In genomic region chr1:39226836-39227235, GRCh38 we compare ENCODE assay signal across 27 cellular contexts.
"Had no signal": no experiment of that assay in that cellular context is flagged by ENCODE, and none has a peak within 500 bp of the region (broad histone marks: within the 10 kb centered on the region; RNA-seq: fewer than 3 reads in every experiment).

No MANE protein-coding gene starts in this region.

- H3K36me3 ChIP-seq: breast epithelium, thoracic aorta, vagina had no signal

- H3K27me3 Mint-ChIP-seq: activated CD4-positive, alpha-beta memory T cell treated with anti-CD3 and anti-CD28 coated beads for 36 hours; activated CD4-positive, alpha-beta T cell treated with anti-CD3 and anti-CD28 coated beads, Interleukin-2, amount 10 ng/mL, durations not matched to agents 24 days and 14 days; activated naive CD4-positive, alpha-beta T cell treated with anti-CD3 and anti-CD28 coated beads, Interleukin-2, amount 10 ng/mL, durations not matched to agents 7 days and 5 days; memory B cell; stimulated activated naive CD8-positive, alpha-beta T cell treated with anti-CD3 and anti-CD28 coated beads, Interleukin-15, Interleukin-2, amounts not matched to agents 100 ng/mL and 50 ng/mL, for 24 hours had no signal

- H3K4me3 ChIP-seq: breast epithelium, thoracic aorta, upper lobe of left lung, vagina had no signal

- DNase-seq: activated CD4-positive, alpha-beta memory T cell treated with anti-CD3 and anti-CD28 coated beads for 36 hours; activated CD4-positive, alpha-beta T cell treated with anti-CD3 and anti-CD28 coated beads, Interleukin-2, amount 10 ng/mL, durations not matched to agents 24 days and 14 days; activated CD4-positive, CD25-positive, alpha-beta regulatory T cell treated with anti-CD3 and anti-CD28 coated beads, Interleukin-2, amount 50 U/mL, for 72 hours; activated CD8-positive, alpha-beta memory T cell treated with anti-CD3 and anti-CD28 coated beads, Interleukin-2, amount 50 U/mL, for 4 hours; activated effector memory CD4-positive, alpha-beta T cell treated with anti-CD3 and anti-CD28 coated beads, Interleukin-2, amount 50 U/mL, for 16 hours; activated naive CD4-positive, alpha-beta T cell treated with anti-CD3 and anti-CD28 coated beads, Interleukin-2, amount 10 ng/mL, durations not matched to agents 7 days and 5 days; activated T-cell treated with anti-CD3 and anti-CD28 coated beads, Interleukin-2, amount 50 U/mL, for 1 hour; amygdala; central memory CD4-positive, alpha-beta T cell; endodermal cell; foreskin fibroblast; head of caudate nucleus; hippocampal formation; midbrain; posterior cingulate gyrus; right cardiac atrium; stimulated activated CD4-positive, alpha-beta T cell treated with anti-CD3 and anti-CD28 coated beads, Interleukin-2, amount 100 ng/mL, for 48 hours; T-helper 2 cell had no signal

- H3K27me3 ChIP-seq: breast epithelium, upper lobe of left lung, vagina had no signal

- ATAC-seq: esophagus mucosa, right cardiac atrium had no signal

- H3K9me3 ChIP-seq: breast epithelium, thoracic aorta, upper lobe of left lung, vagina had no signal

- H3K9me3 Mint-ChIP-seq: activated CD4-positive, alpha-beta memory T cell treated with anti-CD3 and anti-CD28 coated beads for 36 hours; activated naive CD4-positive, alpha-beta T cell treated with anti-CD3 and anti-CD28 coated beads, Interleukin-2, amount 10 ng/mL, durations not matched to agents 7 days and 5 days; activated T-helper 1 cell treated with anti-CD3 and anti-CD28 coated beads, Interleukin-12 subunit alpha, Interleukin-12 subunit beta, Interleukin-2, Interleukin-4 antibody, amounts not matched to agents 30 ng/mL and 10 ng/mL and 1 ng/mL, durations not matched to agents 14 hours and 24 hours and 36 hours; endodermal cell; memory B cell; nephron; stimulated activated naive CD8-positive, alpha-beta T cell treated with anti-CD3 and anti-CD28 coated beads, Interleukin-15, Interleukin-2, amounts not matched to agents 100 ng/mL and 50 ng/mL, for 24 hours had no signal

- H3K27ac Mint-ChIP-seq: activated CD4-positive, alpha-beta memory T cell treated with anti-CD3 and anti-CD28 coated beads for 36 hours; activated CD4-positive, alpha-beta T cell treated with anti-CD3 and anti-CD28 coated beads, Interleukin-2, amount 10 ng/mL, durations not matched to agents 24 days and 14 days; activated naive CD4-positive, alpha-beta T cell treated with anti-CD3 and anti-CD28 coated beads, Interleukin-2, amount 10 ng/mL, durations not matched to agents 7 days and 5 days; endodermal cell; nephron had no signal

- H3K4me3 Mint-ChIP-seq: activated CD4-positive, alpha-beta memory T cell treated with anti-CD3 and anti-CD28 coated beads for 36 hours; activated CD4-positive, alpha-beta T cell treated with anti-CD3 and anti-CD28 coated beads, Interleukin-2, amount 10 ng/mL, durations not matched to agents 24 days and 14 days; activated naive CD4-positive, alpha-beta T cell treated with anti-CD3 and anti-CD28 coated beads, Interleukin-2, amount 10 ng/mL, durations not matched to agents 7 days and 5 days; activated T-helper 1 cell treated with anti-CD3 and anti-CD28 coated beads, Interleukin-12 subunit alpha, Interleukin-12 subunit beta, Interleukin-2, Interleukin-4 antibody, amounts not matched to agents 30 ng/mL and 10 ng/mL and 1 ng/mL, durations not matched to agents 14 hours and 24 hours and 36 hours; endodermal cell; memory B cell; nephron; stimulated activated naive CD8-positive, alpha-beta T cell treated with anti-CD3 and anti-CD28 coated beads, Interleukin-15, Interleukin-2, amounts not matched to agents 100 ng/mL and 50 ng/mL, for 24 hours had no signal

- H3K27ac ChIP-seq: breast epithelium, thoracic aorta, vagina had no signal
